ENCODE assay signal across 34 cellular contexts in the genomic region with DNA sequence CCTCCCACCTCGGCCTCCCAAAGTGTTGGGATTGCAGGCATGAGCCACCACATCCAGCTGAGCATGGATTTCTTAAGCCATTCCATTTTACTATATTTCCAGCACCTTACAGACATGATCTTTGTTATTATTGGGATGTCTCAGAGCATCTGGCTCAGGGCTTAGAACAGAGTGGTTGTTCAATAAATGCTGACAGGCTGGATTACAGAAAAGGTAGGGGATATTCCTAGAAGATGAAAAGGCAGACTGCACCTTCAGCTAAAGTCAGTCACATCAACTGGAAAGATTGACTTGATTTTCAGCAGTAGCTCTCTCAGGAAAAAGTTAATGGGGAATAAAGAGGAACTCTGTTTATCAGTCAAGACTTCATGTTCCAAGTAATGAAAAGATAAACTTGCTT.
"Had no signal": no experiment of that assay in that cellular context is flagged by ENCODE, and none has a peak within 500 bp of the region (broad histone marks: within the 10 kb centered on the region; RNA-seq: fewer than 3 reads in every experiment).

No MANE protein-coding gene starts in this region.

- H3K9ac ChIP-seq: KMS-11 had no signal

- H3K9me3 ChIP-seq: MG63 had no signal

- H3K4me2 ChIP-seq: KMS-11 had no signal

- H3K27ac ChIP-seq: KMS-11 had no signal

- H3K36me3 ChIP-seq: MG63 had no signal

- H3K4me3 ChIP-seq: MG63 had no signal

- DNase-seq: Karpas-422, Kasumi-1, KG1, MG63, MM.1S, MV-4-11, NCI-H1048, NCI-H1092, NCI-H1092 treated with DMSO at 0.1 percent for 48 hours, NCI-H1105, NCI-H1105 treated with DMSO at 0.1 percent for 48 hours, NCI-H1417, NCI-H1417 treated with DMSO at 0.1 percent for 48 hours, NCI-H1436, NCI-H1436 treated with DMSO at 0.1 percent for 48 hours, NCI-H146, NCI-H1694, NCI-H1694 treated with DMSO at 0.1 percent for 48 hours, NCI-H187, NCI-H187 treated with DMSO at 0.1 percent for 48 hours, NCI-H1930, NCI-H2029, NCI-H2029 treated with DMSO at 0.1 percent for 48 hours, NCI-H2081, NCI-H2081 treated with DMSO at 0.1 percent for 48 hours, NCI-H2107, NCI-H2171, NCI-H2227 treated with DMSO at 0.1 percent for 48 hours, NCI-H226, NCI-H345, NCI-H446, NCI-H446 treated with DMSO at 0.1 percent for 48 hours, NCI-H510A had no signal
